18 cellular contexts compared by ENCODE assay signal in the genomic region with DNA sequence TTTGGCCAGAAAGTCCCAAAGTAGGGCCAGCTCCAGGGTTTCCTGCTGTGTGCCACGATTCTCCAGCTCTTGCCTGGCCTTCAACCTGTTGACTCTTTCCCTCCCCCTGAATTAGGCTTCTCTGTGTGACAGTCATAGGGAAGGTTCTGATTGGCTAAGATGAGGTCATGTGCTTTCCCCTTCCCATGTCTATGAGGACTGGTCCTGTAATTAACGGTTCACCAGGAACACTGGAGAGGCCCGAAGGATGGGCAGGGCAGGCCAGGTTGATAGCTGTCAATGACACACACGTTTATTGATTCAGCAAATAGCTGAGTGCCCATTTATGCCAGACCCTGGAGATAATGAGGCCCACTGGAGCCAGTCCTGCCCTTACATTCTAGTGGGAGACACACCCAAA. TPM values are rescaled to one million over a fixed set of nuclear protein-coding genes. Genes with fewer than 3 reads are reported as not detected.
DNase-seq lines count a peak whose midpoint lies in the region; ATAC-seq and TF ChIP-seq lines count a peak whose summit lies in the region.
"Had no signal": no experiment of that assay in that cellular context is flagged by ENCODE, and none has a peak within 500 bp of the region (broad histone marks: within the 10 kb centered on the region; RNA-seq: fewer than 3 reads in every experiment).

No MANE protein-coding gene starts in this region.

- H3K4ac ChIP-seq in IMR-90 (ENCODE audit: low read depth, low read length) = no peak overlapping the region

- H4K5ac ChIP-seq in IMR-90 (ENCODE audit: low read depth, low read length) = no peak overlapping the region

- no peak overlapping the region for H3K9ac ChIP-seq in IMR-90 (ENCODE audit: low read depth, low read length)

- DNase-seq in activated CD4-positive, alpha-beta T cell treated with anti-CD3 and anti-CD28 coated beads, Interleukin-2, amount 10 ng/mL, durations not matched to agents 7 days and 5 days = no peak
- no peak for DNase-seq in activated CD4-positive, alpha-beta T cell treated with anti-CD3 and anti-CD28 coated beads for 1 hour
- DNase-seq in IMR-90 (no peak), neural crest cell (ENCODE audit: low read depth, low spot score) (no peak), testis (no peak)
- DNase-seq in activated T-helper 2 cell treated with anti-CD3 and anti-CD28 coated beads, Interferon-gamma antibody, Interleukin-2, Interleukin-4, amounts not matched to agents 10 μg/mL and 5 μg/mL and 100 μg/mL, durations not matched to agents 14 hours and 24 hours and 36 hours (ENCODE audit: low spot score) = no peak
- DNase-seq in NK-92 treated with Interleukin-12 subunit alpha and Interleukin-12 subunit beta, amount 100 ng/mL, for 24 hours (lab: John Stamatoyannopoulos, UW) = no peak
- DNase-seq: ACHN; activated CD4-positive, alpha-beta T cell treated with anti-CD3 and anti-CD28 coated beads, Interleukin-2, amount 10 ng/mL, durations not matched to agents 24 days and 14 days; left cardiac atrium; MV-4-11; stimulated activated naive CD8-positive, alpha-beta T cell treated with anti-CD3 and anti-CD28 coated beads, Interleukin-15, amount 100 ng/mL, for 72 hours had no signal

- H2AFZ ChIP-seq in IMR-90 (replicated peaks; ENCODE audit: low read length, poor library complexity) = no peak overlapping the region

- BruUV-seq in IMR-90 (replicated peaks; lab: Mats Ljungman, UMichigan) = no TSS peak

- H2AK9ac ChIP-seq in IMR-90 (replicated peaks; ENCODE audit: low read depth, low read length, poor library complexity) = peak overlapping the region; percentile 16

- H4K20me1 ChIP-seq in IMR-90 (ENCODE audit: insufficient read depth, low read length) = no peaks in the 10 kb centered on the region

- H3K4me3 Mint-ChIP-seq in activated CD4-positive, alpha-beta T cell treated with anti-CD3 and anti-CD28 coated beads, Interleukin-2, amount 10 ng/mL, durations not matched to agents 7 days and 5 days = no peak overlapping the region
- H3K4me3 Mint-ChIP-seq in activated T-helper 2 cell treated with anti-CD3 and anti-CD28 coated beads, Interferon-gamma antibody, Interleukin-2, Interleukin-4, amounts not matched to agents 10 μg/mL and 5 μg/mL and 100 μg/mL, durations not matched to agents 14 hours and 24 hours and 36 hours (ENCODE audit: low read depth) = no peak overlapping the region
- peak overlapping the region; percentile 28 for H3K4me3 Mint-ChIP-seq in neural crest cell
- H3K4me3 Mint-ChIP-seq: activated CD4-positive, alpha-beta T cell treated with anti-CD3 and anti-CD28 coated beads, Interleukin-2, amount 10 ng/mL, durations not matched to agents 24 days and 14 days; activated T-helper 1 cell treated with anti-CD3 and anti-CD28 coated beads, Interleukin-12 subunit alpha, Interleukin-12 subunit beta, Interleukin-2, Interleukin-4 antibody, amounts not matched to agents 30 ng/mL and 10 ng/mL and 1 ng/mL, durations not matched to agents 14 hours and 24 hours and 36 hours; stimulated activated naive CD8-positive, alpha-beta T cell treated with anti-CD3 and anti-CD28 coated beads, Interleukin-15, amount 100 ng/mL, for 72 hours had no signal

- H3K36me3 ChIP-seq in IMR-90 (ENCODE audit: control insufficient read depth, insufficient read depth, low read length) = peaks cover 50% of the 10 kb centered on the region
- no peaks in the 10 kb centered on the region for H3K36me3 ChIP-seq in testis (ENCODE audit: low read depth, missing control alignments)

- no peaks in the 10 kb centered on the region for H3K9me3 ChIP-seq in IMR-90 (ENCODE audit: control insufficient read depth, insufficient read depth, low read length)
- no peaks in the 10 kb centered on the region for H3K9me3 ChIP-seq in testis
- H3K9me3 ChIP-seq: ascending aorta, vagina had no signal

- H2BK20ac ChIP-seq in IMR-90 (ENCODE audit: low read depth, low read length) = no peak overlapping the region

- H4K91ac ChIP-seq in IMR-90 (ENCODE audit: insufficient read depth, low read depth, low read length) = no peak overlapping the region

- no peak overlapping the region for H4K8ac ChIP-seq in IMR-90 (ENCODE audit: low read depth in 2 of 2, low read length in 2 of 2)

- H3K9me1 ChIP-seq in IMR-90 (ENCODE audit: insufficient read depth, low read length) = peaks cover 6% of the 10 kb centered on the region; the same call in 1 of the 2 replicates

- H3K14ac ChIP-seq in IMR-90 (replicated peaks; ENCODE audit: low read depth, low read length) = no peak overlapping the region

- no peak overlapping the region for H2BK5ac ChIP-seq in IMR-90 (ENCODE audit: low read depth, low read length, poor library complexity, severe bottlenecking)

- no peaks in the 10 kb centered on the region for H3K79me1 ChIP-seq in IMR-90 (ENCODE audit: low read depth in 1 of 2, low read length in 2 of 2)

- no peak for ATAC-seq in IMR-90 (ENCODE audit: low read depth)
- ATAC-seq in HG03469 (IDR thresholded peaks at IDR 0.05; ENCODE audit: unreplicated experiment) = no peak
- ATAC-seq: left cardiac atrium; stimulated activated naive CD8-positive, alpha-beta T cell treated with anti-CD3 and anti-CD28 coated beads, Interleukin-15, amount 100 ng/mL, for 72 hours had no signal

- no peak overlapping the region for H3K23ac ChIP-seq in IMR-90 (ENCODE audit: low read depth, low read length)

- dilution Hi-C loops in IMR-90 (cut with HindIII; ENCODE audit: low sequenced_read_pairs, unreplicated experiment) = no loop called here

- H3K9me3 Mint-ChIP-seq in activated CD4-positive, alpha-beta T cell treated with anti-CD3 and anti-CD28 coated beads, Interleukin-2, amount 10 ng/mL, durations not matched to agents 7 days and 5 days = no peaks in the 10 kb centered on the region
- no peaks in the 10 kb centered on the region for H3K9me3 Mint-ChIP-seq in activated T-helper 2 cell treated with anti-CD3 and anti-CD28 coated beads, Interferon-gamma antibody, Interleukin-2, Interleukin-4, amounts not matched to agents 10 μg/mL and 5 μg/mL and 100 μg/mL, durations not matched to agents 14 hours and 24 hours and 36 hours
- no peaks in the 10 kb centered on the region for H3K9me3 Mint-ChIP-seq in neural crest cell
- H3K9me3 Mint-ChIP-seq: activated CD4-positive, alpha-beta T cell treated with anti-CD3 and anti-CD28 coated beads, Interleukin-2, amount 10 ng/mL, durations not matched to agents 24 days and 14 days; activated T-helper 1 cell treated with anti-CD3 and anti-CD28 coated beads, Interleukin-12 subunit alpha, Interleukin-12 subunit beta, Interleukin-2, Interleukin-4 antibody, amounts not matched to agents 30 ng/mL and 10 ng/mL and 1 ng/mL, durations not matched to agents 14 hours and 24 hours and 36 hours; IgD-negative memory B cell; stimulated activated naive CD8-positive, alpha-beta T cell treated with anti-CD3 and anti-CD28 coated beads, Interleukin-15, amount 100 ng/mL, for 72 hours had no signal

- CTCF ChIA-PET in activated CD4-positive, alpha-beta T cell treated with anti-CD3 and anti-CD28 coated beads, Interleukin-2, amount 10 ng/mL, durations not matched to agents 7 days and 5 days (lab: Charles Lee) = interaction anchor here (1.1 to 46.8 kb wide), 3 partner anchors 13 to 128 kb away, joined by 3 to 1643 read pairs (median 162); partner anchors contain the start of genes F12, GRK6, PFN3 and PRR7
- CTCF ChIA-PET in IMR-90 (lab: Yijun Ruan, JAX) = interaction anchor here (1.2 kb wide), 1 partner anchor 35 kb away, joined by 4 read pairs; no protein-coding TSS in a partner anchor

- H3K4me3 ChIP-seq in IMR-90 (ENCODE audit: insufficient read depth, low read depth, low read length) (no peak overlapping the region), testis (no peak overlapping the region)
- H3K4me3 ChIP-seq: ascending aorta, vagina had no signal

- H3K27ac ChIP-seq in IMR-90 (ENCODE audit: insufficient read depth, low read length) (no peak overlapping the region), testis (no peak overlapping the region)
- H3K27ac ChIP-seq: ascending aorta, vagina had no signal

- no peak for TF ChIP-seq RAD21 in IMR-90 (IDR thresholded peaks at IDR 0.05; ENCODE audit: low read length)

- POLR2A ChIA-PET in activated CD4-positive, alpha-beta T cell treated with anti-CD3 and anti-CD28 coated beads, Interleukin-2, amount 10 ng/mL, durations not matched to agents 7 days and 5 days (lab: Charles Lee) = no interaction called here
- POLR2A ChIA-PET in IMR-90 (lab: Charles Lee; ENCODE audit: unreplicated experiment) = no interaction called here

- intact Hi-C loops in IMR-90 (cut with micrococcal nuclease) (no loop called here), testis (cut with DNase I; ENCODE audit: low total_unique reads) (no loop called here)
- intact Hi-C loops in activated T-helper 2 cell treated with anti-CD3 and anti-CD28 coated beads, Interferon-gamma antibody, Interleukin-2, Interleukin-4, amounts not matched to agents 10 μg/mL and 5 μg/mL and 100 μg/mL, durations not matched to agents 14 hours and 24 hours and 36 hours (cut with micrococcal nuclease) = no loop called here

- peak overlapping the region; percentile 31 for H3K27ac Mint-ChIP-seq in activated CD4-positive, alpha-beta T cell treated with anti-CD3 and anti-CD28 coated beads, Interleukin-2, amount 10 ng/mL, durations not matched to agents 7 days and 5 days
- peak overlapping the region; percentile 12 for H3K27ac Mint-ChIP-seq in activated T-helper 2 cell treated with anti-CD3 and anti-CD28 coated beads, Interferon-gamma antibody, Interleukin-2, Interleukin-4, amounts not matched to agents 10 μg/mL and 5 μg/mL and 100 μg/mL, durations not matched to agents 14 hours and 24 hours and 36 hours
- no peak overlapping the region for H3K27ac Mint-ChIP-seq in neural crest cell (ENCODE audit: unreplicated experiment)
- H3K27ac Mint-ChIP-seq: activated T-helper 1 cell treated with anti-CD3 and anti-CD28 coated beads, Interleukin-12 subunit alpha, Interleukin-12 subunit beta, Interleukin-2, Interleukin-4 antibody, amounts not matched to agents 30 ng/mL and 10 ng/mL and 1 ng/mL, durations not matched to agents 14 hours and 24 hours and 36 hours had no signal

- H3K4me1 ChIP-seq in IMR-90 (ENCODE audit: control insufficient read depth, insufficient read depth, low read length) (no peaks in the 10 kb centered on the region), testis (no peaks in the 10 kb centered on the region)
- H3K4me1 ChIP-seq: ascending aorta, vagina had no signal

- in situ Hi-C loops in IMR-90 (cut with MboI; ENCODE audit: low sequenced_read_pairs) = no loop called here

- H2BK15ac ChIP-seq in IMR-90 (ENCODE audit: low read depth, low read length) = no peak overlapping the region

- WGBS in IMR-90 (ENCODE audit: extremely low coverage in 2 of 2, insufficient read length in 1 of 2), 2 experiments = 61% methylated on average over 3 of the region's 4 CpGs; no CpG with 5 or more reads in 1 of the 2 experiments
- 72 to 87% methylated on average over 3 to 4 of the region's 4 CpGs for WGBS in testis, 2 donors

- no peak overlapping the region for H3K4me2 ChIP-seq in IMR-90 (ENCODE audit: low read depth, low read length)

- H3K27me3 ChIP-seq in IMR-90 (ENCODE audit: control insufficient read depth, insufficient read depth, low read length) (no peaks in the 10 kb centered on the region), testis (no peaks in the 10 kb centered on the region)
- H3K27me3 ChIP-seq: ascending aorta, vagina had no signal

- H3K4me1 Mint-ChIP-seq in activated CD4-positive, alpha-beta T cell treated with anti-CD3 and anti-CD28 coated beads, Interleukin-2, amount 10 ng/mL, durations not matched to agents 7 days and 5 days = peaks cover 73% of the 10 kb centered on the region
- peaks cover 29% of the 10 kb centered on the region for H3K4me1 Mint-ChIP-seq in activated T-helper 2 cell treated with anti-CD3 and anti-CD28 coated beads, Interferon-gamma antibody, Interleukin-2, Interleukin-4, amounts not matched to agents 10 μg/mL and 5 μg/mL and 100 μg/mL, durations not matched to agents 14 hours and 24 hours and 36 hours (ENCODE audit: low read depth)
- H3K4me1 Mint-ChIP-seq in neural crest cell = peaks cover 4% of the 10 kb centered on the region

- TF ChIP-seq POLR2A in IMR-90 (IDR thresholded peaks at IDR 0.05; ENCODE audit: low read depth, low read length) (no peak), testis (IDR thresholded peaks at IDR 0.05) (no peak)

- no peak overlapping the region for H2BK120ac ChIP-seq in IMR-90 (ENCODE audit: low read depth, low read length)

- no peak overlapping the region for H3K56ac ChIP-seq in IMR-90 (ENCODE audit: extremely low read depth, insufficient read depth, low read length)

- peaks cover 72% of the 10 kb centered on the region for H3K36me3 Mint-ChIP-seq in activated CD4-positive, alpha-beta T cell treated with anti-CD3 and anti-CD28 coated beads, Interleukin-2, amount 10 ng/mL, durations not matched to agents 7 days and 5 days (ENCODE audit: low read depth)
- peaks cover 86% of the 10 kb centered on the region for H3K36me3 Mint-ChIP-seq in activated T-helper 2 cell treated with anti-CD3 and anti-CD28 coated beads, Interferon-gamma antibody, Interleukin-2, Interleukin-4, amounts not matched to agents 10 μg/mL and 5 μg/mL and 100 μg/mL, durations not matched to agents 14 hours and 24 hours and 36 hours (ENCODE audit: low read depth)
- peaks cover 9% of the 10 kb centered on the region for H3K36me3 Mint-ChIP-seq in neural crest cell (ENCODE audit: low read depth)

- H3K18ac ChIP-seq in IMR-90 (ENCODE audit: low read depth, low read length) = no peak overlapping the region

- H3K27me3 Mint-ChIP-seq in activated CD4-positive, alpha-beta T cell treated with anti-CD3 and anti-CD28 coated beads, Interleukin-2, amount 10 ng/mL, durations not matched to agents 7 days and 5 days = no peaks in the 10 kb centered on the region
- H3K27me3 Mint-ChIP-seq in activated T-helper 2 cell treated with anti-CD3 and anti-CD28 coated beads, Interferon-gamma antibody, Interleukin-2, Interleukin-4, amounts not matched to agents 10 μg/mL and 5 μg/mL and 100 μg/mL, durations not matched to agents 14 hours and 24 hours and 36 hours (ENCODE audit: low read depth) = no peaks in the 10 kb centered on the region
- peaks cover 4% of the 10 kb centered on the region for H3K27me3 Mint-ChIP-seq in neural crest cell (ENCODE audit: low read depth)
- H3K27me3 Mint-ChIP-seq: activated CD4-positive, alpha-beta T cell treated with anti-CD3 and anti-CD28 coated beads, Interleukin-2, amount 10 ng/mL, durations not matched to agents 24 days and 14 days; IgD-negative memory B cell; progenitor cell of endocrine pancreas; stimulated activated naive CD8-positive, alpha-beta T cell treated with anti-CD3 and anti-CD28 coated beads, Interleukin-15, amount 100 ng/mL, for 72 hours had no signal

- H2AK5ac ChIP-seq in IMR-90 (ENCODE audit: low read depth, low read length) = no peak overlapping the region

- no peak for TF ChIP-seq CTCF in IMR-90 (conservative IDR thresholded peaks at IDR 0.05; ENCODE audit: low read depth, low read length)
- no peak for TF ChIP-seq CTCF in neural crest cell (conservative IDR thresholded peaks at IDR 0.05)
- no peak for TF ChIP-seq CTCF in testis (IDR thresholded peaks at IDR 0.05)

RNA-seq across cellular contexts. Expression of gene PRR7, which starts 9.0 kb away (rescaled TPM):
- 1 to 10 TPM; 5.3 to 9.7 TPM for total RNA-seq in activated CD4-positive, alpha-beta T cell treated with anti-CD3 and anti-CD28 coated beads, Interleukin-2, amount 10 ng/mL, durations not matched to agents 7 days and 5 days
- total RNA-seq in IMR-90 (2012; rRNA removed) (1.1 TPM in 2 replicates), neural crest cell (16.1 and 19.0 TPM in 2 replicates), testis (10 to 100 TPM; 19.9 to 23.2 TPM)
- polyA plus RNA-seq in IMR-90 (2012; rRNA removed) (10.1 and 13.6 TPM in 2 replicates), testis (ENCODE audit: insufficient read depth, low read depth, low replicate concordance) (2.8 TPM)
- polyA plus RNA-seq in IMR-90 (2012; cell fraction: cytosol; rRNA removed) = 11.9 and 36.3 TPM in 2 replicates
- polyA plus RNA-seq in IMR-90 (2012; cell fraction: nucleus; rRNA removed; ENCODE audit: low replicate concordance) = 12.9 and 42.6 TPM in 2 replicates
- 12.1 and 13.0 TPM in 2 replicates for total RNA-seq in activated T-helper 2 cell treated with anti-CD3 and anti-CD28 coated beads, Interferon-gamma antibody, Interleukin-2, Interleukin-4, amounts not matched to agents 10 μg/mL and 5 μg/mL and 100 μg/mL, durations not matched to agents 14 hours and 24 hours and 36 hours

RNA-seq across cellular contexts. Expression of gene GRK6, which starts 11.1 kb away (rescaled TPM):
- 100 to 1,000 TPM; 242 to 296 TPM for total RNA-seq in activated CD4-positive, alpha-beta T cell treated with anti-CD3 and anti-CD28 coated beads, Interleukin-2, amount 10 ng/mL, durations not matched to agents 7 days and 5 days
- total RNA-seq in IMR-90 (2012; rRNA removed) (30.1 and 35.0 TPM in 2 replicates), neural crest cell (47.4 and 54.9 TPM in 2 replicates), testis (10 to 100 TPM; 51.8 to 57.0 TPM)
- polyA plus RNA-seq in IMR-90 (2012; rRNA removed) (25.3 and 30.1 TPM in 2 replicates), testis (ENCODE audit: insufficient read depth, low read depth, low replicate concordance) (32.6 TPM)
- 29.1 and 34.2 TPM in 2 replicates for polyA plus RNA-seq in IMR-90 (2012; cell fraction: cytosol; rRNA removed)
- polyA plus RNA-seq in IMR-90 (2012; cell fraction: nucleus; rRNA removed; ENCODE audit: low replicate concordance) = 23.2 and 34.3 TPM in 2 replicates
- total RNA-seq in activated T-helper 2 cell treated with anti-CD3 and anti-CD28 coated beads, Interferon-gamma antibody, Interleukin-2, Interleukin-4, amounts not matched to agents 10 μg/mL and 5 μg/mL and 100 μg/mL, durations not matched to agents 14 hours and 24 hours and 36 hours = 131 and 134 TPM in 2 replicates

RNA-seq across cellular contexts. Expression of gene F12, which starts 28.3 kb away (rescaled TPM):
- under 1 TPM; 0.22 to 0.60 TPM for total RNA-seq in activated CD4-positive, alpha-beta T cell treated with anti-CD3 and anti-CD28 coated beads, Interleukin-2, amount 10 ng/mL, durations not matched to agents 7 days and 5 days
- total RNA-seq in IMR-90 (2012; rRNA removed) (0.36 and 0.56 TPM in 2 replicates), neural crest cell (2.3 and 2.7 TPM in 2 replicates), testis (1 to 10 TPM; 5.3 to 5.8 TPM)
- polyA plus RNA-seq in IMR-90 (2012; rRNA removed) (1.2 and 1.4 TPM in 2 replicates), testis (ENCODE audit: insufficient read depth, low read depth, low replicate concordance) (4.9 TPM)
- 1.2 and 1.5 TPM in 2 replicates for polyA plus RNA-seq in IMR-90 (2012; cell fraction: cytosol; rRNA removed)
- 1.3 and 4.0 TPM in 2 replicates for polyA plus RNA-seq in IMR-90 (2012; cell fraction: nucleus; rRNA removed; ENCODE audit: low replicate concordance)
- total RNA-seq in activated T-helper 2 cell treated with anti-CD3 and anti-CD28 coated beads, Interferon-gamma antibody, Interleukin-2, Interleukin-4, amounts not matched to agents 10 μg/mL and 5 μg/mL and 100 μg/mL, durations not matched to agents 14 hours and 24 hours and 36 hours = 3.5 and 5.8 TPM in 2 replicates
- total RNA-seq: ascending aorta had no signal

RNA-seq across cellular contexts. Expression of gene DBN1, which starts 35.8 kb away (rescaled TPM):
- 1 to 10 TPM; 4.2 to 4.8 TPM for total RNA-seq in activated CD4-positive, alpha-beta T cell treated with anti-CD3 and anti-CD28 coated beads, Interleukin-2, amount 10 ng/mL, durations not matched to agents 7 days and 5 days
- 122 and 212 TPM in 2 replicates for total RNA-seq in IMR-90 (2012; rRNA removed)
- polyA plus RNA-seq in IMR-90 (2012; rRNA removed) = 187 and 235 TPM in 2 replicates
- 150 and 193 TPM in 2 replicates for polyA plus RNA-seq in IMR-90 (2012; cell fraction: cytosol; rRNA removed)
- polyA plus RNA-seq in IMR-90 (2012; cell fraction: nucleus; rRNA removed; ENCODE audit: low replicate concordance) = 786 and 1,481 TPM in 2 replicates
- 28.7 and 32.9 TPM in 2 replicates for total RNA-seq in activated T-helper 2 cell treated with anti-CD3 and anti-CD28 coated beads, Interferon-gamma antibody, Interleukin-2, Interleukin-4, amounts not matched to agents 10 μg/mL and 5 μg/mL and 100 μg/mL, durations not matched to agents 14 hours and 24 hours and 36 hours
- 387 and 410 TPM in 2 replicates for total RNA-seq in neural crest cell
- total RNA-seq in testis = 10 to 100 TPM; 69.6 to 83.1 TPM
- 50.5 TPM for polyA plus RNA-seq in testis (ENCODE audit: insufficient read depth, low read depth, low replicate concordance)

RNA-seq across cellular contexts. Expression of gene PFN3, which starts 37.2 kb away (rescaled TPM):
- total RNA-seq in activated CD4-positive, alpha-beta T cell treated with anti-CD3 and anti-CD28 coated beads, Interleukin-2, amount 10 ng/mL, durations not matched to agents 7 days and 5 days = not detected
- total RNA-seq in IMR-90 (2012; rRNA removed) (not detected in 2 replicates), neural crest cell (not detected in 2 replicates), testis (10 to 100 TPM; 27.5 to 45.7 TPM)
- polyA plus RNA-seq in IMR-90 (2012; rRNA removed) (not detected in 2 replicates), testis (ENCODE audit: insufficient read depth, low read depth, low replicate concordance) (7.4 TPM)
- not detected in 2 replicates for polyA plus RNA-seq in IMR-90 (2012; cell fraction: cytosol; rRNA removed)
- not detected in 2 replicates for polyA plus RNA-seq in IMR-90 (2012; cell fraction: nucleus; rRNA removed; ENCODE audit: low replicate concordance)
- not detected in 2 replicates for total RNA-seq in activated T-helper 2 cell treated with anti-CD3 and anti-CD28 coated beads, Interferon-gamma antibody, Interleukin-2, Interleukin-4, amounts not matched to agents 10 μg/mL and 5 μg/mL and 100 μg/mL, durations not matched to agents 14 hours and 24 hours and 36 hours
- total RNA-seq: activated CD4-positive, alpha-beta T cell treated with anti-CD3 and anti-CD28 coated beads, Interleukin-2, amount 10 ng/mL, durations not matched to agents 24 days and 14 days; activated T-helper 1 cell treated with anti-CD3 and anti-CD28 coated beads, Interleukin-12 subunit alpha, Interleukin-12 subunit beta, Interleukin-2, Interleukin-4 antibody, amounts not matched to agents 30 ng/mL and 10 ng/mL and 1 ng/mL, durations not matched to agents 14 hours and 24 hours and 36 hours; ascending aorta; left cardiac atrium; progenitor cell of endocrine pancreas; vagina had no signal
- polyA plus RNA-seq: IgD-negative memory B cell had no signal
